Comparison of ENCODE assay signal across 16 cellular contexts in genomic region chr14:68910540-68910939, GRCh38.
DNase-seq lines count a peak whose midpoint lies in the region; ATAC-seq and TF ChIP-seq lines count a peak whose summit lies in the region.
"Had no signal": no experiment of that assay in that cellular context is flagged by ENCODE, and none has a peak within 500 bp of the region (broad histone marks: within the 10 kb centered on the region; RNA-seq: fewer than 3 reads in every experiment).

No MANE protein-coding gene starts in this region.

- WGBS in tibial nerve, 2 donors = 64 to 66% methylated on average over 9 of the region's 9 CpGs

- H3K27ac ChIP-seq in SK-N-MC (0 out of 2 replicates have a peak overlapping the region, but pooled peaks have one; percentile 32), coronary artery (peak overlapping the region; percentile 44 to 84), WERI-Rb-1 (no peak overlapping the region), tibial nerve (no peak overlapping the region)
- H3K27ac ChIP-seq: parathyroid adenoma had no signal

- POLR2A ChIA-PET in activated CD4-positive, alpha-beta T cell treated with anti-CD3 and anti-CD28 coated beads for 36 hours (lab: Charles Lee) = interaction anchor here (1.6 kb wide), 1 partner anchor 197 kb away, joined by 3 read pairs; no protein-coding TSS in a partner anchor
- POLR2A ChIA-PET in activated CD4-positive, alpha-beta T cell treated with anti-CD3 and anti-CD28 coated beads, Interleukin-2, amount 10 ng/mL, durations not matched to agents 7 days and 5 days (lab: Charles Lee) = no interaction called here

- H3K4me3 Mint-ChIP-seq in activated CD4-positive, alpha-beta T cell treated with anti-CD3 and anti-CD28 coated beads for 36 hours = no peak overlapping the region
- no peak overlapping the region for H3K4me3 Mint-ChIP-seq in activated CD4-positive, alpha-beta T cell treated with anti-CD3 and anti-CD28 coated beads, Interleukin-2, amount 10 ng/mL, durations not matched to agents 7 days and 5 days

- CTCF ChIA-PET in activated CD4-positive, alpha-beta T cell treated with anti-CD3 and anti-CD28 coated beads for 36 hours (lab: Charles Lee) = interaction anchor here (0.6 to 7.4 kb wide), 28 partner anchors 10 to 1821 kb away, joined by 3 to 70 read pairs (median 4); no protein-coding TSS in a partner anchor
- CTCF ChIA-PET in activated CD4-positive, alpha-beta T cell treated with anti-CD3 and anti-CD28 coated beads, Interleukin-2, amount 10 ng/mL, durations not matched to agents 7 days and 5 days (lab: Charles Lee) = interaction anchor here (0.9 to 2.1 kb wide), 10 partner anchors 13 to 437 kb away, joined by 3 to 6 read pairs (median 3); no protein-coding TSS in a partner anchor

- intact Hi-C loops in activated CD4-positive, alpha-beta T cell treated with anti-CD3 and anti-CD28 coated beads for 36 hours (cut with DNase I, micrococcal nuclease) = loop anchor here (2.0 kb wide), 2 partner anchors 68 to 76 kb away; partner anchors contain the start of gene ACTN1 (in 1 of the 2)

- peaks cover 22% of the 10 kb centered on the region for H3K36me3 Mint-ChIP-seq in activated CD4-positive, alpha-beta T cell treated with anti-CD3 and anti-CD28 coated beads for 36 hours (ENCODE audit: low read depth)
- peaks cover 6% of the 10 kb centered on the region for H3K36me3 Mint-ChIP-seq in activated CD4-positive, alpha-beta T cell treated with anti-CD3 and anti-CD28 coated beads, Interleukin-2, amount 10 ng/mL, durations not matched to agents 7 days and 5 days (ENCODE audit: low read depth)

- peak; percentile 76 for ATAC-seq in activated CD4-positive, alpha-beta T cell treated with anti-CD3 and anti-CD28 coated beads for 36 hours

- H3K4me1 ChIP-seq in tibial nerve = peaks cover 0 to 6% (median 0%) of the 10 kb centered on the region in 4 donors
- H3K4me1 ChIP-seq: parathyroid adenoma had no signal

- no peaks in the 10 kb centered on the region for H3K9me3 Mint-ChIP-seq in activated CD4-positive, alpha-beta T cell treated with anti-CD3 and anti-CD28 coated beads for 36 hours (ENCODE audit: low read depth)
- peaks cover 3% of the 10 kb centered on the region for H3K9me3 Mint-ChIP-seq in activated CD4-positive, alpha-beta T cell treated with anti-CD3 and anti-CD28 coated beads, Interleukin-2, amount 10 ng/mL, durations not matched to agents 7 days and 5 days

- no peaks in the 10 kb centered on the region for H3K9me3 ChIP-seq in SK-N-MC (ENCODE audit: low read depth, low read length)
- no peaks in the 10 kb centered on the region for H3K9me3 ChIP-seq in WERI-Rb-1 (ENCODE audit: severe bottlenecking)
- no peaks in the 10 kb centered on the region for H3K9me3 ChIP-seq in tibial nerve

- H3K27me3 ChIP-seq in WERI-Rb-1 (ENCODE audit: insufficient read depth, low read depth, severe bottlenecking) (no peaks in the 10 kb centered on the region), tibial nerve (no peaks in the 10 kb centered on the region)

- no peak for TF ChIP-seq POLR2A in tibial nerve (IDR thresholded peaks at IDR 0.05)

- TF ChIP-seq CTCF in coronary artery (IDR thresholded peaks at IDR 0.05) = no peak
- no peak for TF ChIP-seq CTCF in WERI-Rb-1 (IDR thresholded peaks at IDR 0.05; ENCODE audit: low read depth, low read length)
- no peak for TF ChIP-seq CTCF in tibial nerve (IDR thresholded peaks at IDR 0.05)

- peak overlapping the region; percentile 60 for H3K27ac Mint-ChIP-seq in activated CD4-positive, alpha-beta T cell treated with anti-CD3 and anti-CD28 coated beads for 36 hours
- no peak overlapping the region for H3K27ac Mint-ChIP-seq in activated CD4-positive, alpha-beta T cell treated with anti-CD3 and anti-CD28 coated beads, Interleukin-2, amount 10 ng/mL, durations not matched to agents 7 days and 5 days

- no peaks in the 10 kb centered on the region for H3K27me3 Mint-ChIP-seq in activated CD4-positive, alpha-beta T cell treated with anti-CD3 and anti-CD28 coated beads for 36 hours
- no peaks in the 10 kb centered on the region for H3K27me3 Mint-ChIP-seq in activated CD4-positive, alpha-beta T cell treated with anti-CD3 and anti-CD28 coated beads, Interleukin-2, amount 10 ng/mL, durations not matched to agents 7 days and 5 days

- H3K36me3 ChIP-seq in SK-N-MC (ENCODE audit: insufficient read depth, low read length) (no peaks in the 10 kb centered on the region; the same call in none of the 2 replicates), WERI-Rb-1 (peaks cover 11% of the 10 kb centered on the region; the same call in 1 of the 2 replicates), tibial nerve (peaks cover 0 to 35% (median 0%) of the 10 kb centered on the region in 3 donors)

- H3K4me1 Mint-ChIP-seq in activated CD4-positive, alpha-beta T cell treated with anti-CD3 and anti-CD28 coated beads for 36 hours = peaks cover 37% of the 10 kb centered on the region
- H3K4me1 Mint-ChIP-seq in activated CD4-positive, alpha-beta T cell treated with anti-CD3 and anti-CD28 coated beads, Interleukin-2, amount 10 ng/mL, durations not matched to agents 7 days and 5 days = peaks cover 19% of the 10 kb centered on the region

- no peak overlapping the region for H3K4me3 ChIP-seq in SK-N-MC
- H3K4me3 ChIP-seq in coronary artery = no peak overlapping the region
- no peak overlapping the region for H3K4me3 ChIP-seq in WERI-Rb-1 (ENCODE audit: low read depth, low read length)
- no peak overlapping the region for H3K4me3 ChIP-seq in tibial nerve

- no peak for TF ChIP-seq EP300 in tibial nerve (IDR thresholded peaks at IDR 0.05)

- DNase-seq in activated CD4-positive, alpha-beta T cell treated with anti-CD3 and anti-CD28 coated beads for 36 hours = peak; percentile 53
- DNase-seq in activated CD4-positive, alpha-beta T cell treated with anti-CD3 and anti-CD28 coated beads, Interleukin-2, amount 10 ng/mL, durations not matched to agents 7 days and 5 days = no peak
- DNase-seq in SK-N-MC (ENCODE audit: low read depth, low spot score) (no peak), coronary artery (ENCODE audit: low spot score) (no peak), WERI-Rb-1 (no peak), RPMI8226 (no peak), tibial nerve (ENCODE audit: low spot score in 2 of 2) (no peak)
- peak; percentile 24 for DNase-seq in stimulated activated CD4-positive, alpha-beta T cell treated with anti-CD3 and anti-CD28 coated beads, Interleukin-4, amount 100 ng/mL, for 24 hours
- DNase-seq: 8988T; activated CD4-positive, alpha-beta T cell treated with anti-CD3 and anti-CD28 coated beads, Interleukin-2, amount 50 U/mL, for 1 hour; GOT3; mammary epithelial cell; NCI-H1436 treated with DMSO at 0.1 percent for 48 hours; NCI-H774; trophoblast cell had no signal

- peak overlapping the region; percentile 46 for H3K9ac ChIP-seq in SK-N-MC (ENCODE audit: insufficient read length)
- H3K9ac ChIP-seq: parathyroid adenoma had no signal

Comparison
In these comparisons a context has a peak if more than half of its experiments do, and no peak if none do; other contexts are left out.
1. DNase-seq: peak in activated CD4-positive, alpha-beta T cell treated with anti-CD3 and anti-CD28 coated beads for 36 hours (single experiment) and stimulated activated CD4-positive, alpha-beta T cell treated with anti-CD3 and anti-CD28 coated beads, Interleukin-4, amount 100 ng/mL, for 24 hours (single experiment); none in activated CD4-positive, alpha-beta T cell treated with anti-CD3 and anti-CD28 coated beads, Interleukin-2, amount 10 ng/mL, durations not matched to agents 7 days and 5 days (single experiment), SK-N-MC (single experiment), coronary artery (single experiment), WERI-Rb-1 (single experiment), RPMI8226 (single experiment) and tibial nerve (0 of 2).
2. H3K27ac ChIP-seq: peak in SK-N-MC (single experiment) and coronary artery (2 of 2); none in WERI-Rb-1 (single experiment) and tibial nerve (0 of 4).